In the genomic region with DNA sequence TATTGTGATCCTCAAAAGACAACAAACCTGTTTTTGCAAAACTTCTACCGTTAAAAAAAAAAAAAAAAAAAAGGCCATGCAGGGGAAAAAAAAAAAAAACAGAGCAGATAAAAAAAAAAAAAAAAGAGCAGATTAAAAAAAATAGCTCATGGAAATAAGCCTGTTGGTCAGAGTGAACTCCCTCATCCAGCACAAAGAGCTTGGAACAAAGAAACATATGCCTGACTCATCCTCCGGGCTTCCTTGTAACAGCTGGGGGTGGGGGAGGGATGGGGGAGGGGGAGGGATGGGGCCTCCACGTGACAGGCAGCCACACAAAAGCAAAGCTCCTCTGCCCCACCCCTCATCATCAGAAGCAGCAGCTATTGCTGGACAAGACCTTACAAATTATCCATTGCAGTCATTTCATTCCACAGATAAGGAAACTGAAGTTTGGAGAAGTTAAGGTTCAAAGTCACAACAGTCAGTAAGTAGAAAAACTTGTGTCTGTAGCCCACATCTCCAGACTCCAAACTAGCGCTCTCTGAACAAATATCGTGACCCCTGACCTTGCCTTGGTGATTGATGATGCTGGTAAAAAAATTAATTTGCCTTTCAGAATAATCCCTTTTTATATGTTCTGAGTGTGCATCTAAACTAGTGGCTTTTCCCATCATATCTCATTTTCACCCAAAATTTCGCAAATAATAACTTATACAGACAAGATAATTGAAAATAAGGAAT, we compare ENCODE assay signal across 8 cellular contexts. TPM values are rescaled to one million over a fixed set of nuclear protein-coding genes. Genes with fewer than 3 reads are reported as not detected.
DNase-seq lines count a peak whose midpoint lies in the region; ATAC-seq, FAIRE-seq and TF ChIP-seq lines count a peak whose summit lies in the region.

No MANE protein-coding gene starts in this region.

- H3K27me3 ChIP-seq in transverse colon, result no peaks in the 10 kb centered on the region
- H3K27me3 ChIP-seq in CD8-positive, alpha-beta T cell (ENCODE audit: insufficient read depth, low read length), result no peaks in the 10 kb centered on the region

- in situ Hi-C loops in transverse colon (cut with MboI; ENCODE audit: low pct_ligation_motif_present in 1 of 4, low pct_unique_long_range_greater_than_20kb in 1 of 4, low sequenced_read_pairs in 3 of 4), result loop anchor here in 2 of 4 donors (25.0 kb wide), 1 partner anchor 318 kb away; the partner anchor contains the start of gene PRXL2C (in 2 of the 2)

- POLR2A ChIA-PET in MCF 10A (lab: Yijun Ruan, JAX), result interaction anchor here (0.9 kb wide), 1 partner anchor 105 kb away, joined by 3 read pairs; the partner anchor contains the start of gene HABP4
- POLR2A ChIA-PET in activated CD4-positive, alpha-beta T cell treated with anti-CD3 and anti-CD28 coated beads, Interleukin-2, amount 10 ng/mL, durations not matched to agents 7 days and 5 days (lab: Charles Lee), result no interaction called here
- POLR2A ChIA-PET in CD8-positive, alpha-beta T cell (lab: Charles Lee), result interaction anchor here (0.7 kb wide), 1 partner anchor 19 kb away, joined by 3 read pairs; no protein-coding TSS in a partner anchor

- no peak for ATAC-seq in CD8-positive, alpha-beta T cell
- no peak for ATAC-seq in HG03342 (IDR thresholded peaks at IDR 0.05; ENCODE audit: unreplicated experiment)

- no peak overlapping the region for H3K4me3 ChIP-seq in transverse colon
- H3K4me3 ChIP-seq in CD8-positive, alpha-beta T cell (ENCODE audit: low read depth, low read length), result no peak overlapping the region

- WGBS in transverse colon (ENCODE audit: low coverage in 1 of 2), 2 donors, result 50 to 54% methylated on average over 4 to 6 of the region's 6 CpGs

- intact Hi-C loops in MCF 10A (cut with micrococcal nuclease), result loop anchor here (5.0 kb wide), 1 partner anchor 73 kb away; the partner anchor contains the start of gene ZNF367
- intact Hi-C loops in transverse colon (cut with DNase I; ENCODE audit: low total_unique reads), result loop anchor here (10.0 kb wide), 1 partner anchor 100 kb away; no protein-coding TSS in a partner anchor
- intact Hi-C loops in CD8-positive, alpha-beta T cell (cut with DNase I, micrococcal nuclease), result no loop called here

- no peak for TF ChIP-seq POLR2A in transverse colon (IDR thresholded peaks at IDR 0.05)

- peaks cover 0 to 22% (median 16%) of the 10 kb centered on the region in 4 donors for H3K4me1 ChIP-seq in transverse colon
- no peaks in the 10 kb centered on the region for H3K4me1 ChIP-seq in CD8-positive, alpha-beta T cell (ENCODE audit: insufficient read depth, low read length)

- no peaks in the 10 kb centered on the region for H3K9me3 Mint-ChIP-seq in MCF 10A (ENCODE audit: unreplicated experiment)
- H3K9me3 Mint-ChIP-seq in activated CD4-positive, alpha-beta T cell treated with anti-CD3 and anti-CD28 coated beads, Interleukin-2, amount 10 ng/mL, durations not matched to agents 7 days and 5 days, result no peaks in the 10 kb centered on the region
- H3K9me3 Mint-ChIP-seq in CD8-positive, alpha-beta T cell, result no peaks in the 10 kb centered on the region

- no peaks in the 10 kb centered on the region for H3K27me3 Mint-ChIP-seq in MCF 10A (ENCODE audit: insufficient read depth, unreplicated experiment)
- no peaks in the 10 kb centered on the region for H3K27me3 Mint-ChIP-seq in activated CD4-positive, alpha-beta T cell treated with anti-CD3 and anti-CD28 coated beads, Interleukin-2, amount 10 ng/mL, durations not matched to agents 7 days and 5 days
- no peaks in the 10 kb centered on the region for H3K27me3 Mint-ChIP-seq in CD8-positive, alpha-beta T cell (ENCODE audit: low read depth)

- TF ChIP-seq EP300 in transverse colon (IDR thresholded peaks at IDR 0.05; ENCODE audit: low read depth), result no peak

- peak; percentile 24 for FAIRE-seq in islet of Langerhans (lab: Jason Lieb, UNC)

- BruUV-seq in MCF 10A (replicated peaks; lab: Mats Ljungman, UMichigan), result no TSS peak

- no peaks in the 10 kb centered on the region for H3K36me3 Mint-ChIP-seq in MCF 10A (ENCODE audit: insufficient read depth, unreplicated experiment)
- no peaks in the 10 kb centered on the region for H3K36me3 Mint-ChIP-seq in activated CD4-positive, alpha-beta T cell treated with anti-CD3 and anti-CD28 coated beads, Interleukin-2, amount 10 ng/mL, durations not matched to agents 7 days and 5 days (ENCODE audit: low read depth)
- peaks cover 21% of the 10 kb centered on the region for H3K36me3 Mint-ChIP-seq in CD8-positive, alpha-beta T cell

- no peaks in the 10 kb centered on the region for H3K9me3 ChIP-seq in transverse colon
- no peaks in the 10 kb centered on the region for H3K9me3 ChIP-seq in CD8-positive, alpha-beta T cell (ENCODE audit: low read length)

- CTCF ChIA-PET in MCF 10A (lab: Yijun Ruan, JAX), result interaction anchor here (0.6 to 1.2 kb wide), 5 partner anchors 11 to 1948 kb away, joined by 3 to 6 read pairs (median 4); no protein-coding TSS in a partner anchor
- CTCF ChIA-PET in activated CD4-positive, alpha-beta T cell treated with anti-CD3 and anti-CD28 coated beads, Interleukin-2, amount 10 ng/mL, durations not matched to agents 7 days and 5 days (lab: Charles Lee), result interaction anchor here (0.6 to 1.8 kb wide), 2 partner anchors 16 to 28 kb away, joined by 3 to 8 read pairs; no protein-coding TSS in a partner anchor
- CTCF ChIA-PET in CD8-positive, alpha-beta T cell (lab: Charles Lee), result interaction anchor here (0.6 kb wide), 2 partner anchors 12 to 156 kb away, joined by 3 read pairs; no protein-coding TSS in a partner anchor

- TF ChIP-seq CTCF in MCF 10A (IDR thresholded peaks at IDR 0.05; ENCODE audit: unreplicated experiment) (no peak), transverse colon (IDR thresholded peaks at IDR 0.05) (no peak)
- no peak for TF ChIP-seq CTCF in CD8-positive, alpha-beta T cell (IDR thresholded peaks at IDR 0.05)

- H3K27ac ChIP-seq in transverse colon, result peak overlapping the region; percentile 27 to 72 (median 62)
- H3K27ac ChIP-seq in CD8-positive, alpha-beta T cell (ENCODE audit: low read depth, low read length), result no peak overlapping the region

- H3K4me1 Mint-ChIP-seq in MCF 10A (ENCODE audit: insufficient read depth, unreplicated experiment), result peaks cover 7% of the 10 kb centered on the region
- no peaks in the 10 kb centered on the region for H3K4me1 Mint-ChIP-seq in activated CD4-positive, alpha-beta T cell treated with anti-CD3 and anti-CD28 coated beads, Interleukin-2, amount 10 ng/mL, durations not matched to agents 7 days and 5 days
- peaks cover 4% of the 10 kb centered on the region for H3K4me1 Mint-ChIP-seq in CD8-positive, alpha-beta T cell (ENCODE audit: low read depth)

- peak; percentile 64 for DNase-seq in DMS 273 (lab: John Stamatoyannopoulos, UW; ENCODE audit: unreplicated experiment)
- peak; percentile 27 for DNase-seq in NCI-H2196 treated with DMSO at 0.1 percent for 48 hours (lab: John Stamatoyannopoulos, UW; ENCODE audit: unreplicated experiment)
- peak; percentile 80 for DNase-seq in MCF 10A (ENCODE audit: unreplicated experiment)
- peak; percentile 48 for DNase-seq in transverse colon
- DNase-seq in activated CD4-positive, alpha-beta T cell treated with anti-CD3 and anti-CD28 coated beads, Interleukin-2, amount 10 ng/mL, durations not matched to agents 7 days and 5 days, result no peak
- no peak for DNase-seq in CD8-positive, alpha-beta T cell

- peaks cover 0 to under 1% (median 0%) of the 10 kb centered on the region in 4 donors for H3K36me3 ChIP-seq in transverse colon
- no peaks in the 10 kb centered on the region for H3K36me3 ChIP-seq in CD8-positive, alpha-beta T cell (ENCODE audit: insufficient read depth, low read length)

- no peak overlapping the region for H3K27ac Mint-ChIP-seq in MCF 10A (ENCODE audit: low read depth, unreplicated experiment)
- no peak overlapping the region for H3K27ac Mint-ChIP-seq in activated CD4-positive, alpha-beta T cell treated with anti-CD3 and anti-CD28 coated beads, Interleukin-2, amount 10 ng/mL, durations not matched to agents 7 days and 5 days
- H3K27ac Mint-ChIP-seq in CD8-positive, alpha-beta T cell, result no peak overlapping the region

- H3K4me3 Mint-ChIP-seq in MCF 10A (ENCODE audit: unreplicated experiment), result no peak overlapping the region
- H3K4me3 Mint-ChIP-seq in activated CD4-positive, alpha-beta T cell treated with anti-CD3 and anti-CD28 coated beads, Interleukin-2, amount 10 ng/mL, durations not matched to agents 7 days and 5 days, result no peak overlapping the region
- no peak overlapping the region for H3K4me3 Mint-ChIP-seq in CD8-positive, alpha-beta T cell

RNA-seq across cellular contexts. Expression of gene SLC35D2, which starts 38.9 kb away (rescaled TPM):
- total RNA-seq in MCF 10A (2022) (20.8 and 28.0 TPM in 2 replicates), transverse colon (10 to 100 TPM; 35.4 to 91.3 (median 72.7) TPM)
- total RNA-seq in activated CD4-positive, alpha-beta T cell treated with anti-CD3 and anti-CD28 coated beads, Interleukin-2, amount 10 ng/mL, durations not matched to agents 7 days and 5 days, result 10 to 100 TPM in 1 of 2 experiments, 1 to 10 TPM in 1; 8.5 to 11.0 TPM
- 10 to 100 TPM; 18.5 to 20.5 TPM for total RNA-seq in CD8-positive, alpha-beta T cell

RNA-seq across cellular contexts. Expression of gene HSD17B3, which starts 42.6 kb away (rescaled TPM):
- 0.74 TPM in 1 of 2 replicates, not detected in the other for total RNA-seq in MCF 10A (2022)
- total RNA-seq in transverse colon, result 1 to 10 TPM in 1 of 4 donors, not detected in 3; 6.0 TPM
- under 1 TPM in 1 of 2 experiments, not detected in 1; 0.25 TPM for total RNA-seq in activated CD4-positive, alpha-beta T cell treated with anti-CD3 and anti-CD28 coated beads, Interleukin-2, amount 10 ng/mL, durations not matched to agents 7 days and 5 days
- 1 to 10 TPM; 1.3 TPM for total RNA-seq in CD8-positive, alpha-beta T cell

Comparison
In these comparisons a context has a peak if more than half of its experiments do, and no peak if none do; other contexts are left out.
1. DNase-seq: peak in DMS 273 (single experiment), NCI-H2196 treated with DMSO at 0.1 percent for 48 hours (single experiment), MCF 10A (single experiment) and transverse colon (single experiment); none in activated CD4-positive, alpha-beta T cell treated with anti-CD3 and anti-CD28 coated beads, Interleukin-2, amount 10 ng/mL, durations not matched to agents 7 days and 5 days (single experiment) and CD8-positive, alpha-beta T cell (0 of 7).
2. intact Hi-C loops: an anchor here in MCF 10A (5.0 kb wide) and transverse colon (10.0 kb wide); none called in CD8-positive, alpha-beta T cell.